In genomic region chr17:35373532-35373983, GRCh38 we compare ENCODE assay signal across 8 cellular contexts. TPM values are rescaled to one million over a fixed set of nuclear protein-coding genes. Genes with fewer than 3 reads are reported as not detected.
DNase-seq lines count a peak whose midpoint lies in the region; ATAC-seq lines count a peak whose summit lies in the region.

Gene SLFN11, minus strand, starts transcription at chr17:35373621. Its CDS starts 9,814 bp downstream, at chr17:35363807.

- in situ Hi-C loops in endometrial microvascular endothelial cells (cut with HindIII; ENCODE audit: inconsistent ontology term, low pct_unique_long_range_greater_than_20kb, low sequenced_read_pairs): no loop called here

- DNase-seq in DMS153 treated with DMSO at 0.1 percent for 48 hours (lab: John Stamatoyannopoulos, UW; ENCODE audit: unreplicated experiment) (peak; percentile 93), NCI-H748 treated with DMSO at 0.1 percent for 48 hours (lab: John Stamatoyannopoulos, UW) (peak; percentile 88), midbrain (lab: John Stamatoyannopoulos, UW) (peak; percentile 45)
- peak; percentile 91 for DNase-seq in activated CD8-positive, alpha-beta memory T cell treated with anti-CD3 and anti-CD28 coated beads, Interleukin-2, amount 50 U/mL, for 4 hours
- DNase-seq in stimulated activated CD8-positive, alpha-beta memory T cell treated with anti-CD3 and anti-CD28 coated beads, Interleukin-2, amount 100 ng/mL, for 1 hour (ENCODE audit: low read depth in 2 of 2): peak; percentile 47 to 73

- ATAC-seq in HG02642 (IDR thresholded peaks at IDR 0.05; ENCODE audit: poor library complexity, unreplicated experiment) (peak; percentile 76), HG03565 (IDR thresholded peaks at IDR 0.05; ENCODE audit: unreplicated experiment) (no peak)

RNA-seq across cellular contexts. Expression of gene SLFN11, which starts in this region (rescaled TPM):
- total RNA-seq in endometrial microvascular endothelial cells (ENCODE audit: inconsistent ontology term): 113 TPM
